ENCODE assay signal across 6 cellular contexts in genomic region chr11:133595998-133596590, GRCh38.
"Had no signal": no experiment of that assay in that cellular context is flagged by ENCODE, and none has a peak within 500 bp of the region (broad histone marks: within the 10 kb centered on the region; RNA-seq: fewer than 3 reads in every experiment).

No MANE protein-coding gene starts in this region.

- DNase-seq: H7, HFFc6, IMR-90 had no signal

- H2AFZ ChIP-seq: GM23338 had no signal

- H3K36me3 ChIP-seq: HAP-1 had no signal

- ATAC-seq: GM23338, HCT116 had no signal

- H3K4me2 ChIP-seq: GM23338 had no signal

- H3K4me3 ChIP-seq: GM23338, HAP-1 had no signal

- H3K9me3 ChIP-seq: HAP-1 had no signal

- H3K4me1 ChIP-seq: HAP-1 had no signal
